13 cellular contexts compared by ENCODE assay signal in genomic region chr3:106068386-106068785, GRCh38.
DNase-seq lines count a peak whose midpoint lies in the region; ATAC-seq and TF ChIP-seq lines count a peak whose summit lies in the region.
"Had no signal": no experiment of that assay in that cellular context is flagged by ENCODE, and none has a peak within 500 bp of the region (broad histone marks: within the 10 kb centered on the region; RNA-seq: fewer than 3 reads in every experiment).

No MANE protein-coding gene starts in this region.

- ATAC-seq in HG03066 (IDR thresholded peaks at IDR 0.05; ENCODE audit: low read depth, unreplicated experiment) (peak; percentile 31), GM21825 (IDR thresholded peaks at IDR 0.05; ENCODE audit: unreplicated experiment) (no peak)
- no peak for ATAC-seq in CD4-positive, alpha-beta T cell (ENCODE audit: poor library complexity)

- no peak overlapping the region for H3K27ac Mint-ChIP-seq in CD4-positive, alpha-beta T cell

- H3K4me1 Mint-ChIP-seq in CD4-positive, alpha-beta T cell (ENCODE audit: low read depth), result no peaks in the 10 kb centered on the region

- TF ChIP-seq CTCF in esophagus squamous epithelium (IDR thresholded peaks at IDR 0.05) (no peak), retinal pigment epithelial cell (conservative IDR thresholded peaks at IDR 0.05; ENCODE audit: low read depth, low read length) (no peak)
- TF ChIP-seq CTCF in CD4-positive, alpha-beta T cell (IDR thresholded peaks at IDR 0.05), result no peak

- no peaks in the 10 kb centered on the region for H3K27me3 Mint-ChIP-seq in CD4-positive, alpha-beta T cell

- intact Hi-C loops in esophagus squamous epithelium (cut with DNase I), result no loop called here
- intact Hi-C loops in CD4-positive, alpha-beta T cell (cut with DNase I, micrococcal nuclease), result no loop called here

- H3K36me3 Mint-ChIP-seq in CD4-positive, alpha-beta T cell (ENCODE audit: low read depth), result no peaks in the 10 kb centered on the region

- 39 to 62% methylated on average over 1 of the region's 1 CpG for WGBS in esophagus squamous epithelium, 2 donors

- H3K4me1 ChIP-seq in esophagus squamous epithelium, result peaks cover 0 to 8% (median 0%) of the 10 kb centered on the region in 3 donors
- H3K4me1 ChIP-seq: suprapubic skin had no signal

- no peaks in the 10 kb centered on the region for H3K27me3 ChIP-seq in esophagus squamous epithelium
- no peaks in the 10 kb centered on the region for H3K27me3 ChIP-seq in CD4-positive, alpha-beta T cell (ENCODE audit: control insufficient read depth, insufficient read depth, low read length)
- H3K27me3 ChIP-seq: suprapubic skin had no signal

- CTCF ChIA-PET in CD4-positive, alpha-beta T cell (lab: Charles Lee), result no interaction called here

- DNase-seq in OCI-M1 (lab: John Stamatoyannopoulos, UW), result peak; percentile 39
- DNase-seq in esophagus squamous epithelium (lab: John Stamatoyannopoulos, UW), result no peak
- DNase-seq in retinal pigment epithelial cell (ENCODE audit: low read depth), result peak; percentile 16
- DNase-seq in CD4-positive, alpha-beta T cell, result no peak
- no peak for DNase-seq in GM03348 (ENCODE audit: low spot score)
- DNase-seq: COR-L47; effector memory CD4-positive, alpha-beta T cell; mesendoderm; NCI-H2081; stimulated activated CD4-positive, alpha-beta T cell treated with anti-CD3 and anti-CD28 coated beads, Interleukin-4, amount 100 ng/mL, for 1 hour had no signal

- TF ChIP-seq POLR2A in esophagus squamous epithelium (IDR thresholded peaks at IDR 0.05), result no peak

- no peak overlapping the region for H3K4me3 ChIP-seq in esophagus squamous epithelium
- H3K4me3 ChIP-seq in retinal pigment epithelial cell (ENCODE audit: low read length), result no peak overlapping the region
- H3K4me3 ChIP-seq: suprapubic skin had no signal

- no peak overlapping the region for H3K4me3 Mint-ChIP-seq in CD4-positive, alpha-beta T cell

- POLR2A ChIA-PET in CD4-positive, alpha-beta T cell (lab: Charles Lee), result no interaction called here

- peak overlapping the region in 3 of 4 donors; percentile 4 to 41 (median 7) for H3K27ac ChIP-seq in esophagus squamous epithelium
- H3K27ac ChIP-seq in CD4-positive, alpha-beta T cell (ENCODE audit: low read depth, low read length), result no peak overlapping the region
- H3K27ac ChIP-seq: suprapubic skin had no signal

- no peaks in the 10 kb centered on the region for H3K36me3 ChIP-seq in esophagus squamous epithelium
- H3K36me3 ChIP-seq: suprapubic skin had no signal

- H3K9me3 Mint-ChIP-seq in CD4-positive, alpha-beta T cell, result peaks cover 9% of the 10 kb centered on the region

- H3K9me3 ChIP-seq in esophagus squamous epithelium, result peaks cover 0 to 4% (median 0%) of the 10 kb centered on the region in 3 donors
- no peaks in the 10 kb centered on the region for H3K9me3 ChIP-seq in CD4-positive, alpha-beta T cell (ENCODE audit: control insufficient read depth, low read length)
- H3K9me3 ChIP-seq: suprapubic skin had no signal

Comparison
In these comparisons a context has a peak if more than half of its experiments do, and no peak if none do; other contexts are left out.
1. DNase-seq: peak in OCI-M1 (single experiment) and retinal pigment epithelial cell (single experiment); none in esophagus squamous epithelium (single experiment), CD4-positive, alpha-beta T cell (0 of 10) and GM03348 (single experiment).